14 cellular contexts compared by ENCODE assay signal in genomic region chr20:61256365-61256764, GRCh38. TPM values are rescaled to one million over a fixed set of nuclear protein-coding genes. Genes with fewer than 3 reads are reported as not detected.
A peak's percentile ranks its signal among the peaks of the same experiment; 100 is the strongest.
DNase-seq lines count a peak whose midpoint lies in the region; ATAC-seq and TF ChIP-seq lines count a peak whose summit lies in the region.
"Had no signal": no experiment of that assay in that cellular context is flagged by ENCODE, and none has a peak within 500 bp of the region (broad histone marks: within the 10 kb centered on the region; RNA-seq: fewer than 3 reads in every experiment).

No MANE protein-coding gene starts in this region.

- peak overlapping the region in 4 of 11 experiments; percentile 6 to 38 (median 14); a peak in 2 of 22 replicates for H3K9ac ChIP-seq in BLaER1 treated with 17β-estradiol and CSF1 and Interleukin-3, amounts not matched to agents 10 nM and 100 nM

- no peak for TF ChIP-seq CTCF in HFFc6 (IDR thresholded peaks at IDR 0.05)
- no peak for TF ChIP-seq CTCF in RWPE2 (IDR thresholded peaks at IDR 0.05; ENCODE audit: poor library complexity, severe bottlenecking)
- no peak for TF ChIP-seq CTCF in activated CD8-positive, alpha-beta T cell treated with anti-CD3 and anti-CD28 coated beads for 36 hours (IDR thresholded peaks at IDR 0.05)

- peaks cover 35% of the 10 kb centered on the region for H3K36me3 Mint-ChIP-seq in HFFc6 (ENCODE audit: low read depth)
- H3K36me3 Mint-ChIP-seq in activated CD8-positive, alpha-beta T cell treated with anti-CD3 and anti-CD28 coated beads for 36 hours (ENCODE audit: low read depth), result no peaks in the 10 kb centered on the region
- H3K36me3 Mint-ChIP-seq: CD14-positive monocyte; CD8-positive, alpha-beta T cell had no signal

- DNase-seq in HFFc6, result no peak
- no peak for DNase-seq in RWPE2 (ENCODE audit: low spot score)
- DNase-seq in kidney tubule cell (ENCODE audit: low spot score), result peak; percentile 26
- DNase-seq in stimulated activated naive CD8-positive, alpha-beta T cell treated with anti-CD3 and anti-CD28 coated beads, Interleukin-15, Interleukin-2, amounts not matched to agents 100 U/mL and 50 U/mL, for 24 hours, result no peak
- no peak for DNase-seq in NCI-H128 (lab: John Stamatoyannopoulos, UW; ENCODE audit: unreplicated experiment)
- no peak for DNase-seq in activated CD8-positive, alpha-beta T cell treated with anti-CD3 and anti-CD28 coated beads for 36 hours
- DNase-seq: CD8-positive, alpha-beta T cell; COR-L47; DMS153; GF-D8; HCEC 1CT had no signal

- peak overlapping the region; percentile 27 to 98 (median 78); a peak in 21 of 22 replicates for H3K4me2 ChIP-seq in BLaER1 treated with 17β-estradiol and CSF1 and Interleukin-3, amounts not matched to agents 10 nM and 100 nM

- H3K27ac Mint-ChIP-seq in HFFc6, result peak overlapping the region; percentile 36; the same call in 1 of the 2 replicates
- H3K27ac Mint-ChIP-seq in activated CD8-positive, alpha-beta T cell treated with anti-CD3 and anti-CD28 coated beads for 36 hours, result no peak overlapping the region
- H3K27ac Mint-ChIP-seq: B cell; CD14-positive monocyte; CD8-positive, alpha-beta T cell had no signal

- H3K27ac ChIP-seq in BLaER1 treated with 17β-estradiol and CSF1 and Interleukin-3, amounts not matched to agents 10 nM and 100 nM, result no peak overlapping the region; a peak in 1 of 22 replicates
- peak overlapping the region; percentile 94 for H3K27ac ChIP-seq in RWPE2 (ENCODE audit: poor library complexity, severe bottlenecking)

- H3K4me3 ChIP-seq in BLaER1 treated with 17β-estradiol and CSF1 and Interleukin-3, amounts not matched to agents 10 nM and 100 nM, result no peak overlapping the region
- H3K4me3 ChIP-seq in RWPE2 (ENCODE audit: severe bottlenecking), result no peak overlapping the region

- no peaks in the 10 kb centered on the region for H3K9me3 Mint-ChIP-seq in HFFc6
- H3K9me3 Mint-ChIP-seq in activated CD8-positive, alpha-beta T cell treated with anti-CD3 and anti-CD28 coated beads for 36 hours, result peaks cover 5% of the 10 kb centered on the region

- CTCF ChIA-PET in activated CD8-positive, alpha-beta T cell treated with anti-CD3 and anti-CD28 coated beads for 36 hours (lab: Charles Lee), result interaction anchor here (1.5 kb wide), 1 partner anchor 28 kb away, joined by 5 read pairs; no protein-coding TSS in a partner anchor

- H4K20me1 ChIP-seq in BLaER1 treated with 17β-estradiol and CSF1 and Interleukin-3, amounts not matched to agents 10 nM and 100 nM, result peaks cover 0 to 34% (median 12%) of the 10 kb centered on the region in 11 experiments; a peak in 13 of 22 replicates

- peaks cover 2% of the 10 kb centered on the region; the same call in 1 of the 2 replicates for H3K27me3 Mint-ChIP-seq in HFFc6 (ENCODE audit: insufficient read depth)
- peaks cover 21% of the 10 kb centered on the region for H3K27me3 Mint-ChIP-seq in activated CD8-positive, alpha-beta T cell treated with anti-CD3 and anti-CD28 coated beads for 36 hours

- peaks cover 17 to 50% (median 34%) of the 10 kb centered on the region in 10 experiments for H3K4me1 ChIP-seq in BLaER1 treated with 17β-estradiol and CSF1 and Interleukin-3, amounts not matched to agents 10 nM and 100 nM
- H3K4me1 ChIP-seq in RWPE2 (ENCODE audit: insufficient read depth, poor library complexity, severe bottlenecking), result peaks cover 21% of the 10 kb centered on the region

- peaks cover 47 to 55% (median 53%) of the 10 kb centered on the region in 11 experiments for H3K27me3 ChIP-seq in BLaER1 treated with 17β-estradiol and CSF1 and Interleukin-3, amounts not matched to agents 10 nM and 100 nM
- no peaks in the 10 kb centered on the region for H3K27me3 ChIP-seq in RWPE2 (ENCODE audit: insufficient read depth, poor library complexity, severe bottlenecking)

- H3K4me1 Mint-ChIP-seq in HFFc6 (ENCODE audit: low read depth), result peaks cover 30% of the 10 kb centered on the region
- H3K4me1 Mint-ChIP-seq in activated CD8-positive, alpha-beta T cell treated with anti-CD3 and anti-CD28 coated beads for 36 hours (ENCODE audit: low read depth), result no peaks in the 10 kb centered on the region
- H3K4me1 Mint-ChIP-seq: CD14-positive monocyte had no signal

- no peak for ATAC-seq in RWPE2 (ENCODE audit: low read depth)
- ATAC-seq in stimulated activated naive CD8-positive, alpha-beta T cell treated with anti-CD3 and anti-CD28 coated beads, Interleukin-15, Interleukin-2, amounts not matched to agents 100 U/mL and 50 U/mL, for 24 hours, result no peak
- ATAC-seq in activated CD8-positive, alpha-beta T cell treated with anti-CD3 and anti-CD28 coated beads for 36 hours, result no peak
- ATAC-seq: CD8-positive, alpha-beta T cell had no signal

- peaks cover 0 to 4% (median 0%) of the 10 kb centered on the region in 11 experiments; a peak in 1 of 22 replicates for H3K36me3 ChIP-seq in BLaER1 treated with 17β-estradiol and CSF1 and Interleukin-3, amounts not matched to agents 10 nM and 100 nM
- H3K36me3 ChIP-seq in RWPE2 (ENCODE audit: low read depth), result peaks cover 71% of the 10 kb centered on the region

- H3K9me3 ChIP-seq in BLaER1 treated with 17β-estradiol and CSF1 and Interleukin-3, amounts not matched to agents 10 nM and 100 nM (replicated peaks in 1 of 11), result peaks cover 0 to 18% (median 6%) of the 10 kb centered on the region in 11 experiments; a peak in 10 of 22 replicates
- H3K9me3 ChIP-seq in RWPE2 (ENCODE audit: severe bottlenecking), result no peaks in the 10 kb centered on the region

- intact Hi-C loops in activated CD8-positive, alpha-beta T cell treated with anti-CD3 and anti-CD28 coated beads for 36 hours (cut with micrococcal nuclease), result no loop called here

- H3K4me3 Mint-ChIP-seq in HFFc6, result no peak overlapping the region
- no peak overlapping the region for H3K4me3 Mint-ChIP-seq in activated CD8-positive, alpha-beta T cell treated with anti-CD3 and anti-CD28 coated beads for 36 hours
- H3K4me3 Mint-ChIP-seq: B cell; CD14-positive monocyte; CD8-positive, alpha-beta T cell had no signal

- POLR2A ChIA-PET in activated CD8-positive, alpha-beta T cell treated with anti-CD3 and anti-CD28 coated beads for 36 hours (lab: Charles Lee), result no interaction called here

RNA-seq across cellular contexts. Expression of gene CDH4, which starts 4.3 kb away (rescaled TPM):
- total RNA-seq in HFFc6 (2021; fragmentation: NEBNext Ultra II Directional; extraction: Animal tissue kit (Norgen Biotek cat#: 25700)), result 10 to 100 TPM in 4 of 6 experiments, 1 to 10 TPM in 2; 5.8 to 12.8 (median 10.9) TPM
- total RNA-seq in activated CD8-positive, alpha-beta T cell treated with anti-CD3 and anti-CD28 coated beads for 36 hours, result under 1 TPM; 0.11 to 0.18 TPM
- total RNA-seq: B cell had no signal

Comparison
In these comparisons a context has a peak if more than half of its experiments do, and no peak if none do; other contexts are left out.
1. RNA of gene CDH4, which starts 4.3 kb away (total RNA-seq): 5.8 to 12.8 TPM in HFFc6; 0.11 to 0.18 TPM in activated CD8-positive, alpha-beta T cell treated with anti-CD3 and anti-CD28 coated beads for 36 hours; every median in the first group is over 4 times any median in the second.